ENCODE assay signal across 8 cellular contexts in genomic region chr5:24906689-24907088, GRCh38.
"Had no signal": no experiment of that assay in that cellular context is flagged by ENCODE, and none has a peak within 500 bp of the region (broad histone marks: within the 10 kb centered on the region; RNA-seq: fewer than 3 reads in every experiment).

No MANE protein-coding gene starts in this region.

- FAIRE-seq: HTR-8/SVneo, K562 had no signal

- H3K27ac ChIP-seq: GM23248 had no signal

- H2AFZ ChIP-seq: GM23248 had no signal

- DNase-seq: GM23248, GOT3, H9, HCEC 1CT, IMR-90, KG1 had no signal

- H3K4me3 ChIP-seq: GM23248, K562 had no signal

- H3K9ac ChIP-seq: GM23248 had no signal
